2 cellular contexts compared by ENCODE assay signal in the genomic region with DNA sequence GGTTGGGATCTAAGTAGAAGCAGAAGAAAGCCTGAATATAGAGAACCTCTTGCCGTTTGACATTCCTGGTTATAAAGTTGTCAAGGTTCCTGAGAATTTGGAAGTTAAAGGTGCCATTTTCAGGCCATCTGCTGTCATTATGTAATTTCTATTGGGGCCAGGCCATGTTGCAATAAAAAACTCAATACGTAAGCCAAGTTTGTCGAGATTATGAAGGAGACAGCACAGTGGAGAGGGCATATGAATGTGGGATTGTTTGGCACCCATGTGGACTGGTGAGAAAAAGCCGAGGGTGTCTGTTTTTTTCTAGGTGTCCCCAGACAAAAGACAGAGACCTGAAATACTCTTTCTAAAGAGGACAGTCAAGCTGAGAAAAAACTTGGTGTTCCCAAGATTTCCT.
TF ChIP-seq lines count a peak whose summit lies in the region.

No MANE protein-coding gene starts in this region.

TF ChIP-seq in liver, 16 proteins besides CTCF, POLR2A, EP300 and RAD21 (continued from another document):
- TF ChIP-seq, protein P1, sequence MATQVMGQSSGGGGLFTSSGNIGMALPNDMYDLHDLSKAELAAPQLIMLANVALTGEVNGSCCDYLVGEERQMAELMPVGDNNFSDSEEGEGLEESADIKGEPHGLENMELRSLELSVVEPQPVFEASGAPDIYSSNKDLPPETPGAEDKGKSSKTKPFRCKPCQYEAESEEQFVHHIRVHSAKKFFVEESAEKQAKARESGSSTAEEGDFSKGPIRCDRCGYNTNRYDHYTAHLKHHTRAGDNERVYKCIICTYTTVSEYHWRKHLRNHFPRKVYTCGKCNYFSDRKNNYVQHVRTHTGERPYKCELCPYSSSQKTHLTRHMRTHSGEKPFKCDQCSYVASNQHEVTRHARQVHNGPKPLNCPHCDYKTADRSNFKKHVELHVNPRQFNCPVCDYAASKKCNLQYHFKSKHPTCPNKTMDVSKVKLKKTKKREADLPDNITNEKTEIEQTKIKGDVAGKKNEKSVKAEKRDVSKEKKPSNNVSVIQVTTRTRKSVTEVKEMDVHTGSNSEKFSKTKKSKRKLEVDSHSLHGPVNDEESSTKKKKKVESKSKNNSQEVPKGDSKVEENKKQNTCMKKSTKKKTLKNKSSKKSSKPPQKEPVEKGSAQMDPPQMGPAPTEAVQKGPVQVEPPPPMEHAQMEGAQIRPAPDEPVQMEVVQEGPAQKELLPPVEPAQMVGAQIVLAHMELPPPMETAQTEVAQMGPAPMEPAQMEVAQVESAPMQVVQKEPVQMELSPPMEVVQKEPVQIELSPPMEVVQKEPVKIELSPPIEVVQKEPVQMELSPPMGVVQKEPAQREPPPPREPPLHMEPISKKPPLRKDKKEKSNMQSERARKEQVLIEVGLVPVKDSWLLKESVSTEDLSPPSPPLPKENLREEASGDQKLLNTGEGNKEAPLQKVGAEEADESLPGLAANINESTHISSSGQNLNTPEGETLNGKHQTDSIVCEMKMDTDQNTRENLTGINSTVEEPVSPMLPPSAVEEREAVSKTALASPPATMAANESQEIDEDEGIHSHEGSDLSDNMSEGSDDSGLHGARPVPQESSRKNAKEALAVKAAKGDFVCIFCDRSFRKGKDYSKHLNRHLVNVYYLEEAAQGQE (IDR thresholded peaks at IDR 0.05), result no peak
- TF ChIP-seq TAF1 (conservative IDR thresholded peaks at IDR 0.05), result no peak
- TF ChIP-seq GABPA (IDR thresholded peaks at IDR 0.05 in 1 of 2, conservative IDR thresholded peaks at IDR 0.05 in 1 of 2), result no peak
- no peak for TF ChIP-seq JUND (IDR thresholded peaks at IDR 0.05)
- TF ChIP-seq YY1 (IDR thresholded peaks at IDR 0.05), result peak; percentile 41
- no peak for TF ChIP-seq HNF4G (IDR thresholded peaks at IDR 0.05)
- no peak for TF ChIP-seq FOXA2 (IDR thresholded peaks at IDR 0.05)
- TF ChIP-seq, protein P2, sequence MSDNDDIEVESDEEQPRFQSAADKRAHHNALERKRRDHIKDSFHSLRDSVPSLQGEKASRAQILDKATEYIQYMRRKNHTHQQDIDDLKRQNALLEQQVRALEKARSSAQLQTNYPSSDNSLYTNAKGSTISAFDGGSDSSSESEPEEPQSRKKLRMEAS (IDR thresholded peaks at IDR 0.05), result no peak
- TF ChIP-seq HNF4A (conservative IDR thresholded peaks at IDR 0.05), result peak in 1 of 2 donors; percentile 9
- TF ChIP-seq SP1 (IDR thresholded peaks at IDR 0.05), result no peak
- TF ChIP-seq NR2F2 (IDR thresholded peaks at IDR 0.05), result no peak
TF ChIP-seq in liver: peak in this region for 2.

TF ChIP-seq in HepG2, 621 proteins besides CTCF, POLR2A, EP300 and RAD21 (continued from another document):
- no peak for TF ChIP-seq HMGXB3 (CRISPR knock-in tag; IDR thresholded peaks at IDR 0.05; ENCODE audit: borderline replicate concordance)
- no peak for TF ChIP-seq RBM39 (IDR thresholded peaks at IDR 0.05; ENCODE audit: low read depth, low read length, poor library complexity, severe bottlenecking)
- TF ChIP-seq, protein P3, sequence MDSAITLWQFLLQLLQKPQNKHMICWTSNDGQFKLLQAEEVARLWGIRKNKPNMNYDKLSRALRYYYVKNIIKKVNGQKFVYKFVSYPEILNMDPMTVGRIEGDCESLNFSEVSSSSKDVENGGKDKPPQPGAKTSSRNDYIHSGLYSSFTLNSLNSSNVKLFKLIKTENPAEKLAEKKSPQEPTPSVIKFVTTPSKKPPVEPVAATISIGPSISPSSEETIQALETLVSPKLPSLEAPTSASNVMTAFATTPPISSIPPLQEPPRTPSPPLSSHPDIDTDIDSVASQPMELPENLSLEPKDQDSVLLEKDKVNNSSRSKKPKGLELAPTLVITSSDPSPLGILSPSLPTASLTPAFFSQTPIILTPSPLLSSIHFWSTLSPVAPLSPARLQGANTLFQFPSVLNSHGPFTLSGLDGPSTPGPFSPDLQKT (CRISPR knock-in tag; IDR thresholded peaks at IDR 0.05; ENCODE audit: borderline replicate concordance), result no peak
- TF ChIP-seq NFIC (IDR thresholded peaks at IDR 0.05; ENCODE audit: low read length), result no peak
- no peak for TF ChIP-seq CBFB (CRISPR knock-in tag; IDR thresholded peaks at IDR 0.05)
- TF ChIP-seq PRPF4 (IDR thresholded peaks at IDR 0.05; ENCODE audit: low read depth, low read length, poor library complexity, severe bottlenecking), result no peak
